Comparison of ENCODE assay signal across 13 cellular contexts in genomic region chr19:6216236-6216995, GRCh38.
DNase-seq lines count a peak whose midpoint lies in the region; ATAC-seq and TF ChIP-seq lines count a peak whose summit lies in the region.
"Had no signal": no experiment of that assay in that cellular context is flagged by ENCODE, and none has a peak within 500 bp of the region (broad histone marks: within the 10 kb centered on the region; RNA-seq: fewer than 3 reads in every experiment).

No MANE protein-coding gene starts in this region.

- no peak overlapping the region for H3K4me3 Mint-ChIP-seq in activated naive CD8-positive, alpha-beta T cell treated with anti-CD3 and anti-CD28 coated beads, Interleukin-2, amount 10 ng/mL, durations not matched to agents 7 days and 5 days
- H3K4me3 Mint-ChIP-seq in activated naive CD8-positive, alpha-beta T cell treated with anti-CD3 and anti-CD28 coated beads, Interleukin-2, amount 50 U/mL, for 24 hours, result no peak overlapping the region
- no peak overlapping the region for H3K4me3 Mint-ChIP-seq in endothelial cell (ENCODE audit: unreplicated experiment)
- peak overlapping the region; percentile 61 for H3K4me3 Mint-ChIP-seq in mesothelial cell of epicardium

- H3K9me3 Mint-ChIP-seq in activated naive CD8-positive, alpha-beta T cell treated with anti-CD3 and anti-CD28 coated beads, Interleukin-2, amount 10 ng/mL, durations not matched to agents 7 days and 5 days, result no peaks in the 10 kb centered on the region
- H3K9me3 Mint-ChIP-seq in activated naive CD8-positive, alpha-beta T cell treated with anti-CD3 and anti-CD28 coated beads, Interleukin-2, amount 50 U/mL, for 24 hours, result no peaks in the 10 kb centered on the region
- H3K9me3 Mint-ChIP-seq in endothelial cell (ENCODE audit: unreplicated experiment), result no peaks in the 10 kb centered on the region
- H3K9me3 Mint-ChIP-seq in mesothelial cell of epicardium, result no peaks in the 10 kb centered on the region

- H3K27me3 ChIP-seq in thyroid gland, result no peaks in the 10 kb centered on the region
- no peaks in the 10 kb centered on the region for H3K27me3 ChIP-seq in ascending aorta
- H3K27me3 ChIP-seq: dorsolateral prefrontal cortex had no signal

- POLR2A ChIA-PET in activated naive CD8-positive, alpha-beta T cell treated with anti-CD3 and anti-CD28 coated beads, Interleukin-2, amount 10 ng/mL, durations not matched to agents 7 days and 5 days (lab: Charles Lee), result no interaction called here

- WGBS in thyroid gland, 2 donors, result 41 to 44% methylated on average over 11 to 18 of the region's 36 CpGs

- TF ChIP-seq CTCF in endothelial cell (IDR thresholded peaks at IDR 0.05; ENCODE audit: unreplicated experiment) (no peak), mesothelial cell of epicardium (IDR thresholded peaks at IDR 0.05; ENCODE audit: unreplicated experiment) (no peak), thyroid gland (IDR thresholded peaks at IDR 0.05) (no peak), ascending aorta (IDR thresholded peaks at IDR 0.05) (no peak)

- H3K4me3 ChIP-seq in thyroid gland (replicated peaks in 1 of 3) (no peak overlapping the region), ascending aorta (no peak overlapping the region)

- no peaks in the 10 kb centered on the region for H3K4me1 Mint-ChIP-seq in activated naive CD8-positive, alpha-beta T cell treated with anti-CD3 and anti-CD28 coated beads, Interleukin-2, amount 10 ng/mL, durations not matched to agents 7 days and 5 days
- H3K4me1 Mint-ChIP-seq in activated naive CD8-positive, alpha-beta T cell treated with anti-CD3 and anti-CD28 coated beads, Interleukin-2, amount 50 U/mL, for 24 hours, result no peaks in the 10 kb centered on the region
- no peaks in the 10 kb centered on the region for H3K4me1 Mint-ChIP-seq in endothelial cell (ENCODE audit: unreplicated experiment)
- H3K4me1 Mint-ChIP-seq in mesothelial cell of epicardium, result peaks cover 24% of the 10 kb centered on the region

- DNase-seq in activated naive CD8-positive, alpha-beta T cell treated with anti-CD3 and anti-CD28 coated beads, Interleukin-2, amount 10 ng/mL, durations not matched to agents 7 days and 5 days, result peak; percentile 28
- DNase-seq in activated naive CD8-positive, alpha-beta T cell treated with anti-CD3 and anti-CD28 coated beads, Interleukin-2, amount 50 U/mL, for 24 hours, result no peak
- DNase-seq in endothelial cell (ENCODE audit: low spot score), result no peak
- DNase-seq in mesothelial cell of epicardium (ENCODE audit: low spot score in 2 of 2, unreplicated experiment in 2 of 2), result no peak
- DNase-seq in thyroid gland, result peak in 1 of 2 donors; percentile 18
- no peak for DNase-seq in ascending aorta (ENCODE audit: low spot score in 2 of 2)
- no peak for DNase-seq in G401 (ENCODE audit: low spot score)
- no peak for DNase-seq in RKO (ENCODE audit: low spot score)
- DNase-seq: activated effector memory CD4-positive, alpha-beta T cell treated with Interleukin-2 at 50 U/mL for 16 hours; DND-41; Karpas-422; occipital lobe had no signal

- H3K27ac ChIP-seq in thyroid gland, result peak overlapping the region; percentile 63 to 79 (median 70)
- no peak overlapping the region for H3K27ac ChIP-seq in ascending aorta

- H3K27me3 Mint-ChIP-seq in activated naive CD8-positive, alpha-beta T cell treated with anti-CD3 and anti-CD28 coated beads, Interleukin-2, amount 10 ng/mL, durations not matched to agents 7 days and 5 days, result no peaks in the 10 kb centered on the region
- no peaks in the 10 kb centered on the region for H3K27me3 Mint-ChIP-seq in activated naive CD8-positive, alpha-beta T cell treated with anti-CD3 and anti-CD28 coated beads, Interleukin-2, amount 50 U/mL, for 24 hours
- peaks cover 6% of the 10 kb centered on the region for H3K27me3 Mint-ChIP-seq in endothelial cell (ENCODE audit: unreplicated experiment)
- no peaks in the 10 kb centered on the region for H3K27me3 Mint-ChIP-seq in mesothelial cell of epicardium (ENCODE audit: low read depth)

- no peak for TF ChIP-seq POLR2A in thyroid gland (IDR thresholded peaks at IDR 0.05)

- no peaks in the 10 kb centered on the region for H3K9me3 ChIP-seq in thyroid gland
- H3K9me3 ChIP-seq in ascending aorta, result no peaks in the 10 kb centered on the region

- no peak for ATAC-seq in activated naive CD8-positive, alpha-beta T cell treated with anti-CD3 and anti-CD28 coated beads, Interleukin-2, amount 10 ng/mL, durations not matched to agents 7 days and 5 days (ENCODE audit: low read depth)
- ATAC-seq in activated naive CD8-positive, alpha-beta T cell treated with anti-CD3 and anti-CD28 coated beads, Interleukin-2, amount 50 U/mL, for 24 hours, result no peak

- intact Hi-C loops in thyroid gland (cut with DNase I), result no loop called here
- intact Hi-C loops in ascending aorta (cut with DNase I), result loop anchor here (10.0 kb wide), 1 partner anchor 138 kb away; no protein-coding TSS in a partner anchor

- peaks cover 32 to 50% of the 10 kb centered on the region in 2 donors for H3K4me1 ChIP-seq in thyroid gland
- H3K4me1 ChIP-seq in ascending aorta, result peaks cover 4 to 9% of the 10 kb centered on the region in 2 donors

- H3K36me3 Mint-ChIP-seq in activated naive CD8-positive, alpha-beta T cell treated with anti-CD3 and anti-CD28 coated beads, Interleukin-2, amount 10 ng/mL, durations not matched to agents 7 days and 5 days, result no peaks in the 10 kb centered on the region
- H3K36me3 Mint-ChIP-seq in activated naive CD8-positive, alpha-beta T cell treated with anti-CD3 and anti-CD28 coated beads, Interleukin-2, amount 50 U/mL, for 24 hours (ENCODE audit: low read depth), result no peaks in the 10 kb centered on the region
- peaks cover 10% of the 10 kb centered on the region for H3K36me3 Mint-ChIP-seq in endothelial cell (ENCODE audit: low read depth, unreplicated experiment)
- peaks cover 4% of the 10 kb centered on the region for H3K36me3 Mint-ChIP-seq in mesothelial cell of epicardium

- H3K36me3 ChIP-seq in thyroid gland (peaks cover 12 to 15% of the 10 kb centered on the region in 2 donors), ascending aorta (peaks cover 24 to 75% of the 10 kb centered on the region in 2 donors)

- no peak overlapping the region for H3K27ac Mint-ChIP-seq in activated naive CD8-positive, alpha-beta T cell treated with anti-CD3 and anti-CD28 coated beads, Interleukin-2, amount 10 ng/mL, durations not matched to agents 7 days and 5 days
- H3K27ac Mint-ChIP-seq in activated naive CD8-positive, alpha-beta T cell treated with anti-CD3 and anti-CD28 coated beads, Interleukin-2, amount 50 U/mL, for 24 hours, result no peak overlapping the region
- peak overlapping the region; percentile 80 for H3K27ac Mint-ChIP-seq in endothelial cell (ENCODE audit: unreplicated experiment)
- H3K27ac Mint-ChIP-seq in mesothelial cell of epicardium, result peak overlapping the region; percentile 96

- in situ Hi-C loops in G401 (cut with HindIII; ENCODE audit: low sequenced_read_pairs), result no loop called here

Comparison
In these comparisons a context has a peak if more than half of its experiments do, and no peak if none do; other contexts are left out.
1. H3K27ac Mint-ChIP-seq: peak in endothelial cell (single experiment) and mesothelial cell of epicardium (single experiment); none in activated naive CD8-positive, alpha-beta T cell treated with anti-CD3 and anti-CD28 coated beads, Interleukin-2, amount 10 ng/mL, durations not matched to agents 7 days and 5 days (single experiment) and activated naive CD8-positive, alpha-beta T cell treated with anti-CD3 and anti-CD28 coated beads, Interleukin-2, amount 50 U/mL, for 24 hours (single experiment).
2. H3K27ac ChIP-seq: peak in thyroid gland (3 of 3); none in ascending aorta (0 of 2).